Comparison of ENCODE assay signal across 8 cellular contexts in the genomic region with DNA sequence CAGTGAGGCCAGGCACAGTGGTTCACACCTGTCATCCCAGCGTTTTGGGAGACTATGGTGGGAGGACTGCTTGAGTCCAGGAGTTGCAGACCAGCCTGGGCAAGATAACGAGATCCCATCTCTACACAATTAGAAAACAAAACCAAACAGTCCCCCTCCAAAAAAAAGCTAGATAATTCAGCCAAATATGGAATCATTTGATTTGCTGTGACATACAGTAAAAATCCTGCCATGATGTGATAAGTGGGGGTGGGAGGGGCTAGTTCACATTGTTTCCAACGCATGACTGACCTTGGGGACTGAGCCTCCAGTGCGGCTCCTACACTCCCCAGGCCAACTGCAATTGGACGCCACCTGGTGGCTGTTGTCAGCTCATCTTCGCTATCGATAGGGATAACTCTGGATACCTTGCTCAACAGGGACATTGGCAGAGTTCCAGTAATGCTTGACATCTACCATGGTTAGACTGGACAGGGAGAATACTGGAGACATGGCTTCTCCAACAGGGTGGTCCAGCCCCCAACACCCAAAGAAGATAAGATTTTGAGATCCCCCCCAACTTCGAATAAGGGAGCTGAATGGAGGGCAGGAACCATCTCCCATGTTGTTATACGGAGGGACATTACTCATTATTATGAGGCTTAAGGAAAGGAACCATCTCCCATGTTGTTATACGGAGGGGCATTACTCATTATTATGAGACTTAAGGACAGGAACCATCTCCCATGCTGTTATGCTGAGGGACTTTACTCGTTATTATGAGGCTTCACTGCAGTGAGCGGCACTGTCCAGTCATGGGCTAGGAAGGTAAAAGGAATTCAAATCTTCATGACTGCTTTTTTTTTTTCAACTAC.
DNase-seq lines count a peak whose midpoint lies in the region; ATAC-seq and TF ChIP-seq lines count a peak whose summit lies in the region.

No MANE protein-coding gene starts in this region.

- no TSS peak for BruUV-seq in MCF 10A (replicated peaks; lab: Mats Ljungman, UMichigan)

- ATAC-seq in HG03025 (IDR thresholded peaks at IDR 0.05; ENCODE audit: low FRiP score, unreplicated experiment) = peak; percentile 3

- H3K4me3 Mint-ChIP-seq in MCF 10A (ENCODE audit: unreplicated experiment) (no peak overlapping the region), immature natural killer cell (no peak overlapping the region)

- H3K9me3 Mint-ChIP-seq in MCF 10A (ENCODE audit: unreplicated experiment) = no peaks in the 10 kb centered on the region
- H3K9me3 Mint-ChIP-seq in immature natural killer cell = no peaks in the 10 kb centered on the region

- POLR2A ChIA-PET in MCF 10A (lab: Yijun Ruan, JAX) = interaction anchor here (0.7 to 4.6 kb wide), 21 partner anchors 9 to 339 kb away, joined by 3 to 71 read pairs (median 5); partner anchors contain the start of gene MYL12A

- no peak overlapping the region for H3K27ac Mint-ChIP-seq in MCF 10A (ENCODE audit: low read depth, unreplicated experiment)
- peak overlapping the region in 4 of 6 donors; percentile 8 to 79 (median 23) for H3K27ac Mint-ChIP-seq in immature natural killer cell

- H3K4me1 Mint-ChIP-seq in MCF 10A (ENCODE audit: insufficient read depth, unreplicated experiment) = peaks cover 14% of the 10 kb centered on the region
- peaks cover 0 to 3% of the 10 kb centered on the region in 2 donors for H3K4me1 Mint-ChIP-seq in immature natural killer cell

- H3K27me3 Mint-ChIP-seq in MCF 10A (ENCODE audit: insufficient read depth, unreplicated experiment) (no peaks in the 10 kb centered on the region), immature natural killer cell (ENCODE audit: low read depth in 3 of 3) (peaks cover 0 to 4% (median 1%) of the 10 kb centered on the region in 3 donors)

- intact Hi-C loops in MCF 10A (cut with micrococcal nuclease) = loop anchor here (1.0 kb wide), 2 partner anchors 132 to 305 kb away; no protein-coding TSS in a partner anchor

- peak; percentile 64 for TF ChIP-seq CTCF in MCF 10A (IDR thresholded peaks at IDR 0.05; ENCODE audit: unreplicated experiment)

- CTCF ChIA-PET in MCF 10A (lab: Yijun Ruan, JAX) = interaction anchor here (0.5 to 3.3 kb wide), 48 partner anchors 8 to 912 kb away, joined by 3 to 46 read pairs (median 4); no protein-coding TSS in a partner anchor

- H3K36me3 Mint-ChIP-seq in MCF 10A (ENCODE audit: insufficient read depth, unreplicated experiment) = no peaks in the 10 kb centered on the region
- no peaks in the 10 kb centered on the region for H3K36me3 Mint-ChIP-seq in immature natural killer cell

- peak; percentile 8 for DNase-seq in NK-92 treated with Interleukin-12 subunit alpha and Interleukin-12 subunit beta, amount 100 ng/mL, for 24 hours (lab: John Stamatoyannopoulos, UW)
- DNase-seq in NK-92 (lab: John Stamatoyannopoulos, UW; ENCODE audit: unreplicated experiment) (no peak), NCI-H2107 treated with DMSO at 0.1 percent for 48 hours (lab: John Stamatoyannopoulos, UW; ENCODE audit: unreplicated experiment) (peak; percentile 45), UCSD-AML1 (lab: John Stamatoyannopoulos, UW; ENCODE audit: unreplicated experiment) (peak; percentile 67), MCF 10A (ENCODE audit: unreplicated experiment) (peak; percentile 90), immature natural killer cell (peak; percentile 58 to 70 (median 67))
- DNase-seq in stimulated activated CD4-positive, alpha-beta T cell treated with anti-CD3 and anti-CD28 coated beads, Interleukin-2, amount 100 ng/mL, for 24 hours = peak; percentile 73 to 78
